8 cellular contexts compared by ENCODE assay signal in genomic region chr15:92907880-92908279, GRCh38. TPM values are rescaled to one million over a fixed set of nuclear protein-coding genes. Genes with fewer than 3 reads are reported as not detected.
A peak's percentile ranks its signal among the peaks of the same experiment; 100 is the strongest.
DNase-seq lines count a peak whose midpoint lies in the region; ATAC-seq, FAIRE-seq and TF ChIP-seq lines count a peak whose summit lies in the region.

No MANE protein-coding gene starts in this region.

- H3K4me3 ChIP-seq in Panc1 (ENCODE audit: low read depth in 2 of 2, low read length in 2 of 2) = peak overlapping the region in 1 of 2 experiments; percentile 14; a peak in 2 of 4 replicates

- H3K4me1 ChIP-seq in Panc1 (ENCODE audit: control insufficient read depth, insufficient read depth, low read length) = peaks cover 82% of the 10 kb centered on the region

- H3K27me3 Mint-ChIP-seq in chondrocyte (ENCODE audit: low read depth) (no peaks in the 10 kb centered on the region), mesothelial cell of epicardium (ENCODE audit: low read depth) (no peaks in the 10 kb centered on the region)

- in situ Hi-C loops in Panc1 (cut with HindIII; ENCODE audit: low pct_unique_long_range_greater_than_20kb, low sequenced_read_pairs) = no loop called here

- peaks cover 9% of the 10 kb centered on the region; the same call in 1 of the 2 replicates for H3K36me3 ChIP-seq in Panc1 (ENCODE audit: control insufficient read depth, insufficient read depth, low read length)

- TF ChIP-seq CTCF in Panc1 (IDR thresholded peaks at IDR 0.05) (no peak), chondrocyte (IDR thresholded peaks at IDR 0.05) (no peak), mesothelial cell of epicardium (IDR thresholded peaks at IDR 0.05; ENCODE audit: unreplicated experiment) (no peak)

- no peaks in the 10 kb centered on the region for H3K9me3 ChIP-seq in Panc1 (ENCODE audit: control insufficient read depth, insufficient read depth, low read depth, low read length)

- BruUV-seq in Panc1 (replicated peaks; lab: Mats Ljungman, UMichigan) = no TSS peak

- intact Hi-C loops in Panc1 (cut with micrococcal nuclease; ENCODE audit: unreplicated experiment) = no loop called here

- H3K36me3 Mint-ChIP-seq in chondrocyte (ENCODE audit: low read depth) (peaks cover 11% of the 10 kb centered on the region), mesothelial cell of epicardium (peaks cover 13% of the 10 kb centered on the region)

- peak overlapping the region; percentile 99 for H3K27ac ChIP-seq in Panc1 (ENCODE audit: low read length)

- H3K9me3 Mint-ChIP-seq in chondrocyte (ENCODE audit: low read depth) (no peaks in the 10 kb centered on the region), mesothelial cell of epicardium (no peaks in the 10 kb centered on the region)

- CTCF ChIA-PET in Panc1 (lab: Charles Lee) = no interaction called here

- ATAC-seq in Panc1 = no peak
- ATAC-seq in GM21515 (IDR thresholded peaks at IDR 0.05; ENCODE audit: unreplicated experiment) = no peak

- no peak for FAIRE-seq in urothelium cell line (lab: Jason Lieb, UNC)

- H3K4me1 Mint-ChIP-seq in chondrocyte (ENCODE audit: low read depth) (peaks cover 89% of the 10 kb centered on the region), mesothelial cell of epicardium (peaks cover 72% of the 10 kb centered on the region)

- H3K27ac Mint-ChIP-seq in chondrocyte (ENCODE audit: unreplicated experiment) (peak overlapping the region; percentile 100), mesothelial cell of epicardium (peak overlapping the region; percentile 100)

- peak overlapping the region; percentile 28 for H3K4me3 Mint-ChIP-seq in chondrocyte (ENCODE audit: unreplicated experiment)
- H3K4me3 Mint-ChIP-seq in mesothelial cell of epicardium = peak overlapping the region; percentile 22

- DNase-seq in NCI-H2081 (lab: John Stamatoyannopoulos, UW) (peak; percentile 25 to 61), NCI-H2081 treated with DMSO at 0.1 percent for 48 hours (lab: John Stamatoyannopoulos, UW) (no peak), Panc1 (ENCODE audit: low read depth, low spot score) (no peak), chondrocyte (ENCODE audit: low spot score) (no peak), mesothelial cell of epicardium (ENCODE audit: low spot score in 2 of 2, unreplicated experiment in 2 of 2) (no peak), urothelium cell line (ENCODE audit: low spot score) (peak; percentile 38), HuH-7 (ENCODE audit: low spot score) (no peak)

- POLR2A ChIA-PET in Panc1 (lab: Charles Lee) = interaction anchor here (0.6 to 1.6 kb wide), 6 partner anchors 8 to 813 kb away, joined by 3 to 23 read pairs (median 7); no protein-coding TSS in a partner anchor

- H3K27me3 ChIP-seq in Panc1 (ENCODE audit: control insufficient read depth, insufficient read depth, low read length) = no peaks in the 10 kb centered on the region

RNA-seq across cellular contexts. Expression of gene CHD2, which starts 7.8 kb away (rescaled TPM):
- total RNA-seq in Panc1 (2021; ENCODE audit: unreplicated experiment) (81.8 TPM), chondrocyte (59.7 to 83.0 TPM (median 61.2 TPM) in 3 replicates), mesothelial cell of epicardium (178 to 183 TPM (median 180 TPM) in 3 replicates)
- 43.9 TPM for polyA plus RNA-seq in Panc1 (2012; ENCODE audit: insufficient read length)

Comparison
In these comparisons a context has a peak if more than half of its experiments do, and no peak if none do; other contexts are left out.
1. DNase-seq: peak in NCI-H2081 (2 of 2) and urothelium cell line (single experiment); none in NCI-H2081 treated with DMSO at 0.1 percent for 48 hours (single experiment), Panc1 (single experiment), chondrocyte (single experiment), mesothelial cell of epicardium (0 of 2) and HuH-7 (single experiment).